Comparison of ENCODE assay signal across 1 cellular context in genomic region chr17:44899074-44899782, GRCh38.
TF ChIP-seq lines count a peak whose summit lies in the region.

TSS of gene EFTUD2 (minus strand) at chr17:44899445. CDS start at chr17:44894521, 4,924 bp downstream.

TF ChIP-seq in HEK293, 187 proteins besides CTCF, POLR2A, EP300 and RAD21 (continued from another document):
- TF ChIP-seq ZSCAN5A (tag by site-specific recombination; IDR thresholded peaks at IDR 0.05) (no peak; the same call in 1 of the 2 replicates), EGR2 (tag by site-specific recombination; IDR thresholded peaks at IDR 0.05; ENCODE audit: low read depth) (peak; percentile 75), PRDM10 (tag by site-specific recombination; IDR thresholded peaks at IDR 0.05) (peak; percentile 65), GLI2 (tag by site-specific recombination; IDR thresholded peaks at IDR 0.05; ENCODE audit: borderline replicate concordance, low read depth) (no peak), ZNF155 (tag by site-specific recombination; IDR thresholded peaks at IDR 0.05) (no peak), ZSCAN16 (tag by site-specific recombination; IDR thresholded peaks at IDR 0.05) (no peak), ZNF777 (tag by site-specific recombination; IDR thresholded peaks at IDR 0.05; ENCODE audit: borderline replicate concordance) (no peak), ZNF704 (tag by site-specific recombination; IDR thresholded peaks at IDR 0.05) (peak; percentile 30; the same call in 1 of the 2 replicates), ZNF518A (tag by site-specific recombination; conservative IDR thresholded peaks at IDR 0.05; ENCODE audit: low read depth) (peak; percentile 56), ZNF335 (tag by site-specific recombination; conservative IDR thresholded peaks at IDR 0.05) (peak; percentile 100), ZNF121 (tag by site-specific recombination; IDR thresholded peaks at IDR 0.05) (no peak), ZNF558 (tag by site-specific recombination; IDR thresholded peaks at IDR 0.05) (peak; percentile 17; the same call in 1 of the 2 replicates), ZNF423 (tag by site-specific recombination; IDR thresholded peaks at IDR 0.05) (no peak), TRIM28 (IDR thresholded peaks at IDR 0.05; ENCODE audit: borderline replicate concordance, low read length) (no peak), SALL2 (tag by site-specific recombination; IDR thresholded peaks at IDR 0.05; ENCODE audit: borderline replicate concordance) (no peak), FEZF1 (tag by site-specific recombination; IDR thresholded peaks at IDR 0.05) (no peak; the same call in 1 of the 2 replicates), ZNF18 (tag by site-specific recombination; IDR thresholded peaks at IDR 0.05) (no peak), ZFP37 (tag by site-specific recombination; IDR thresholded peaks at IDR 0.05) (peak; percentile 61), ZNF513 (tag by site-specific recombination; IDR thresholded peaks at IDR 0.05) (no peak), ZBTB26 (tag by site-specific recombination; optimal IDR thresholded peaks at IDR 0.05) (peak; percentile 80), SP7 (tag by site-specific recombination; IDR thresholded peaks at IDR 0.05) (peak; percentile 95), ZNF280C (tag by site-specific recombination; IDR thresholded peaks at IDR 0.05) (no peak), KLF8 (tag by site-specific recombination; IDR thresholded peaks at IDR 0.05) (peak; percentile 94), ZNF214 (tag by site-specific recombination; IDR thresholded peaks at IDR 0.05; ENCODE audit: borderline replicate concordance) (no peak), ZBTB20 (tag by site-specific recombination; IDR thresholded peaks at IDR 0.05) (peak; percentile 33; the same call in 1 of the 2 replicates), ZNF473 (tag by site-specific recombination; IDR thresholded peaks at IDR 0.05) (no peak), KLF9 (tag by site-specific recombination; IDR thresholded peaks at IDR 0.05; ENCODE audit: low read depth) (peak; percentile 85), SCRT1 (tag by site-specific recombination; IDR thresholded peaks at IDR 0.05; ENCODE audit: borderline replicate concordance) (no peak), ZNF394 (tag by site-specific recombination; IDR thresholded peaks at IDR 0.05; ENCODE audit: borderline replicate concordance) (peak; percentile 91; the same call in 1 of the 2 replicates), ZSCAN4 (tag by site-specific recombination; IDR thresholded peaks at IDR 0.05) (peak; percentile 66; the same call in 1 of the 2 replicates), TCF7L2 (IDR thresholded peaks at IDR 0.05; ENCODE audit: borderline replicate concordance, low read depth, low read length) (no peak), ZNF341 (tag by site-specific recombination; IDR thresholded peaks at IDR 0.05; ENCODE audit: low read depth) (0 out of 2 replicates have a peak, but pooled peaks have one; percentile 47), HOXD13 (CRISPR knock-in tag; IDR thresholded peaks at IDR 0.05; ENCODE audit: borderline replicate concordance) (no peak), ZNF768 (tag by site-specific recombination; IDR thresholded peaks at IDR 0.05) (no peak), BCL11A (tag by site-specific recombination; IDR thresholded peaks at IDR 0.05; ENCODE audit: low read depth) (no peak), ZBTB44 (tag by site-specific recombination; IDR thresholded peaks at IDR 0.05) (no peak)
TF ChIP-seq in HEK293: peak in this region for 74.
